In the genomic region with DNA sequence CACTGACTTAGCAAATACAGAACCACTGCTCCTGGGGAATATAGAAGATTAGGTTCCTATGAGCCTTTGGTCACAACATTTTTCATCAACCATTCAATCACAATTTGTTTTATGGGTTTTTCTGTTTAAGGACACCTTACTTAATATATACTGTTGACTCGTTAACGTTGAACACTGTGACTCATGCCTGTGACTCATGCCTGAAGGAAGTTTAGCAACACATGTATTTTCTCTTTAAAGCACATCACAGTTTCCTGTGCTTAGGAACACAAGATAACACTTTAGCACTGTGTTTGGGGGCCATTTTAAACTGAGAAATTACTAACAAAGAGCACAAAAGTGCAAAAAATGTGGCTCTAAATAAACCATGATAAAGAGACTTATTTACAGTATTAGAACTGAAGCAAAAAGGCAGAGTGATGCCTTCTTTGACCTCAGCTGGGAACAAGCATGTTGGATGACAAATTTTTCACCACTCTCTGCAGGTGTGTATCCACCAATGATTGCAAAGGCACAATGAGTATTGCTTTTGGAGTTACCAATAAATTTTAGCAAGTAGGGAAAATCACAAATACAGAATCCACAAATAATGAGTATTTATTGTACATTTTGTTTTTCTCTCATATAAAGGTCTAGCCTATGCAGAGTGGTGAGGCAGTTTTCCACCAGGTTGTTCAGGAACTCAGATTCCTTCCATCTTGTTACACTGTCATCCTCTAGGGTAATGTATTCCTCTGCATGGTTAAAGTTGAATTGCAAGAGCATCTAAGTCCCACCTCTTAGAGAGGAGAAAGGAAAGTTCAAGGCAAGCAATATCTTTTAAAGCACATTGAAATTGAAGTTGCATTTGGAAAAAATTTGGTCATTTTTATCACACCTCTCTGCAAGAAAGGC, we compare ENCODE assay signal across 9 cellular contexts.
DNase-seq lines count a peak whose midpoint lies in the region; TF ChIP-seq lines count a peak whose summit lies in the region.
"Had no signal": no experiment of that assay in that cellular context is flagged by ENCODE, and none has a peak within 500 bp of the region (broad histone marks: within the 10 kb centered on the region; RNA-seq: fewer than 3 reads in every experiment).

No MANE protein-coding gene starts in this region.

- DNase-seq in COLO829 (ENCODE audit: low spot score) (peak; percentile 56), MV-4-11 (lab: John Stamatoyannopoulos, UW) (peak; percentile 95), activated T-cell treated with anti-CD3 and anti-CD28 coated beads for 48 hours (ENCODE audit: low read depth) (peak; percentile 33), foreskin melanocyte (peak; percentile 70), inferior parietal cortex (ENCODE audit: extremely low spot score) (no peak), HEK293T (ENCODE audit: extremely low spot score) (no peak), GM19238 (ENCODE audit: insufficient read length, low spot score) (no peak)
- peak; percentile 39 for DNase-seq in stimulated activated CD4-positive, alpha-beta T cell treated with anti-CD3 and anti-CD28 coated beads, Interleukin-4, amount 100 ng/mL, for 1 hour
- DNase-seq: naive B cell had no signal

- POLR2A ChIA-PET in HEK293T (lab: Yijun Ruan, JAX), result interaction anchor here (1.0 to 2.1 kb wide), 3 partner anchors 11 to 18 kb away, joined by 3 to 9 read pairs (median 3); no protein-coding TSS in a partner anchor

- CTCF ChIA-PET in HEK293T (lab: Yijun Ruan, JAX), result no interaction called here

TF ChIP-seq in HEK293T, 16 proteins besides CTCF, POLR2A, EP300 and RAD21:
- TF ChIP-seq FOXM1 (IDR thresholded peaks at IDR 0.05; ENCODE audit: borderline replicate concordance) (no peak), NFRKB (IDR thresholded peaks at IDR 0.05) (no peak), ARNT (IDR thresholded peaks at IDR 0.05) (no peak), CTBP1 (IDR thresholded peaks at IDR 0.05; ENCODE audit: borderline replicate concordance) (no peak), LEF1 (IDR thresholded peaks at IDR 0.05; ENCODE audit: borderline replicate concordance) (no peak), SUZ12 (IDR thresholded peaks at IDR 0.05) (no peak), ZNF384 (IDR thresholded peaks at IDR 0.05) (no peak), FOXA1 (IDR thresholded peaks at IDR 0.05) (no peak)
- TF ChIP-seq, protein P1, sequence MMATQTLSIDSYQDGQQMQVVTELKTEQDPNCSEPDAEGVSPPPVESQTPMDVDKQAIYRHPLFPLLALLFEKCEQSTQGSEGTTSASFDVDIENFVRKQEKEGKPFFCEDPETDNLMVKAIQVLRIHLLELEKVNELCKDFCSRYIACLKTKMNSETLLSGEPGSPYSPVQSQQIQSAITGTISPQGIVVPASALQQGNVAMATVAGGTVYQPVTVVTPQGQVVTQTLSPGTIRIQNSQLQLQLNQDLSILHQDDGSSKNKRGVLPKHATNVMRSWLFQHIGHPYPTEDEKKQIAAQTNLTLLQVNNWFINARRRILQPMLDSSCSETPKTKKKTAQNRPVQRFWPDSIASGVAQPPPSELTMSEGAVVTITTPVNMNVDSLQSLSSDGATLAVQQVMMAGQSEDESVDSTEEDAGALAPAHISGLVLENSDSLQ (IDR thresholded peaks at IDR 0.05), result no peak
TF ChIP-seq in HEK293T: peak in this region for 0.

Comparison
In these comparisons a context has a peak if more than half of its experiments do, and no peak if none do; other contexts are left out.
1. DNase-seq: peak in COLO829 (single experiment), MV-4-11 (single experiment), activated T-cell treated with anti-CD3 and anti-CD28 coated beads for 48 hours (single experiment), foreskin melanocyte (single experiment) and stimulated activated CD4-positive, alpha-beta T cell treated with anti-CD3 and anti-CD28 coated beads, Interleukin-4, amount 100 ng/mL, for 1 hour (single experiment); none in inferior parietal cortex (single experiment), HEK293T (single experiment) and GM19238 (single experiment).